In genomic region chr7:134126937-134127848, GRCh38 we compare ENCODE assay signal across 8 cellular contexts. TPM values are rescaled to one million over a fixed set of nuclear protein-coding genes. Genes with fewer than 3 reads are reported as not detected.
DNase-seq lines count a peak whose midpoint lies in the region; ATAC-seq and TF ChIP-seq lines count a peak whose summit lies in the region.

Gene LRGUK, plus strand, starts transcription at chr7:134127340. Its CDS starts 28 bp downstream, at chr7:134127368.

- no peak for TF ChIP-seq CTCF in coronary artery (IDR thresholded peaks at IDR 0.05)

- peak within 1 kb of the TSS; percentile 83 for H3K4me3 ChIP-seq in coronary artery

- intact Hi-C loops in left colon (cut with DNase I, micrococcal nuclease), result no loop called here

- no peak within 1 kb of the TSS for H3K27ac ChIP-seq in coronary artery

- ATAC-seq in HG03432 (IDR thresholded peaks at IDR 0.05; ENCODE audit: unreplicated experiment) (peak; percentile 100), left colon (peak; percentile 100)

- DNase-seq in AML-193 (lab: John Stamatoyannopoulos, UW) (peak; percentile 65 to 71), GM19240 (ENCODE audit: insufficient read length, low spot score) (peak; percentile 72), NCI-H446 treated with DMSO at 0.1 percent for 48 hours (lab: John Stamatoyannopoulos, UW) (peak; percentile 47), coronary artery (ENCODE audit: low spot score) (peak; percentile 80), left colon (peak; percentile 76 to 86)
- DNase-seq in activated CD4-positive, alpha-beta T cell treated with anti-CD3 and anti-CD28 coated beads for 4 hours, result peak; percentile 70
- peak; percentile 46 to 75 for DNase-seq in stimulated activated CD4-positive, alpha-beta T cell treated with anti-CD3 and anti-CD28 coated beads, Interleukin-15, amount 100 ng/mL, for 48 hours (ENCODE audit: low read depth in 2 of 2)

RNA-seq across cellular contexts. Expression of gene LRGUK, which starts in this region (rescaled TPM):
- total RNA-seq in left colon, result under 1 TPM; 0.36 to 0.98 TPM

Comparison
In these comparisons a context has a peak if more than half of its experiments do, and no peak if none do; other contexts are left out.
1. Peak in DNase-seq and ATAC-seq in left colon; RNA of the gene not detected or under 1 TPM.